Comparison of ENCODE assay signal across 2 cellular contexts in the genomic region with DNA sequence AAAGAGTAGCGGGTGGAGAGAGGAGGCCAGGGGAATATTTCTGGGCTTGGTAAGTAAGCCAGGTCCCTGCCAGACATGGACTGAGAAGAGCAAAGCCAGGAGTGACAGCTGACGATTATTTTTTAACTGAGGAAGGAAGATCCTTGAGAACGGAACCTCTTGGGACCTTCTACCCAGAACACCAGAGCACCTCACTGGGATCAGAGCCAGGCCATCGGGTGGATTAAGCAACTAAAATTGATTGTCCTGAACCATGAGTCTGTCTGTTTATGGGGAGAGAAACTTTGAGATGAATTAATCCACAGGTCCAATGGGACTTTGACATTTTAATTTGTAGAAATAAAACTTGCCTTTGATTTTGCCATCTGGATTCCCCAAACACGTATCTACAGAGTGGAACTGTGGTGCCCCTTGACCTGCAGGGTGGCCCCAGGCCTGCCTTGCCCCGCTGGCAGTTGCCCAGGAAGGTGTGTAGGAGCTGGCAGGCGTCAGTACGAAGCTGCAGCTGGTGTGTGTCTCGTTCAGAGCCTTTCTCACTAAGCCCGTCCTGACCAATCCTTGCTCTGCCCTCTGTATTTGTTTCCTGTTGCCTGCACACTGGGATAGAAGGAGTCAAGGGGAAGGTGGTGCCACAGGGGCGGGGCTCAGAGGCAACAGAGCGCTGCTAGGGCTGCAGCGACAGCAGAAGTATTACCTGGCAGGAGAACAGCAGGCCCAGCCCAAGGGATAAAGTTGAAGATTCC.
TF ChIP-seq lines count a peak whose summit lies in the region.

No MANE protein-coding gene starts in this region.

TF ChIP-seq in liver, 16 proteins besides CTCF, POLR2A, EP300 and RAD21:
- TF ChIP-seq HNF4A (conservative IDR thresholded peaks at IDR 0.05), result peak; percentile 44 to 51
- TF ChIP-seq, protein P1, sequence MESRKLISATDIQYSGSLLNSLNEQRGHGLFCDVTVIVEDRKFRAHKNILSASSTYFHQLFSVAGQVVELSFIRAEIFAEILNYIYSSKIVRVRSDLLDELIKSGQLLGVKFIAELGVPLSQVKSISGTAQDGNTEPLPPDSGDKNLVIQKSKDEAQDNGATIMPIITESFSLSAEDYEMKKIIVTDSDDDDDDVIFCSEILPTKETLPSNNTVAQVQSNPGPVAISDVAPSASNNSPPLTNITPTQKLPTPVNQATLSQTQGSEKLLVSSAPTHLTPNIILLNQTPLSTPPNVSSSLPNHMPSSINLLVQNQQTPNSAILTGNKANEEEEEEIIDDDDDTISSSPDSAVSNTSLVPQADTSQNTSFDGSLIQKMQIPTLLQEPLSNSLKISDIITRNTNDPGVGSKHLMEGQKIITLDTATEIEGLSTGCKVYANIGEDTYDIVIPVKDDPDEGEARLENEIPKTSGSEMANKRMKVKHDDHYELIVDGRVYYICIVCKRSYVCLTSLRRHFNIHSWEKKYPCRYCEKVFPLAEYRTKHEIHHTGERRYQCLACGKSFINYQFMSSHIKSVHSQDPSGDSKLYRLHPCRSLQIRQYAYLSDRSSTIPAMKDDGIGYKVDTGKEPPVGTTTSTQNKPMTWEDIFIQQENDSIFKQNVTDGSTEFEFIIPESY (IDR thresholded peaks at IDR 0.05), result no peak
- TF ChIP-seq SP1 (IDR thresholded peaks at IDR 0.05), result peak; percentile 12
- peak in 1 of 2 donors; percentile 28 for TF ChIP-seq RXRA (IDR thresholded peaks at IDR 0.05)

TF ChIP-seq in HepG2, 621 proteins besides CTCF, POLR2A, EP300 and RAD21:
- TF ChIP-seq, protein P2, sequence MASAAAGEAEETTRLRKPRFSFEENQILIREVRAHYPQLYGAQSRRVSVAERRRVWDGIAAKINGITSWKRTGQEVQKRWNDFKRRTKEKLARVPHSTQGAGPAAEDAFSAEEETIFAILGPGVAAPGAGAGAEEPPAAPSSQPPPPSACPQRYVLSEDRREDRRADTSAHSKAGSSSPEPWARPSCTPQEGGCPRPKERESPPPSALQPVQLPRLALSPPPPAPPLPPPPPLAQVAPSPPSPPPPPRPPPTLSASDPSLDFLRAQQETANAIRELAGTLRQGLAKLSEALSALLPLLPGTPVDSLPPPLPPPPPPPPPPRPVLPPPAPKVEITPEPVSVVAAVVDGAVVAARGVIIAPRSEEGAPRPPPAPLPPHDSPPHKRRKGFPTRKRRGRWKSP (CRISPR knock-in tag; IDR thresholded peaks at IDR 0.05), result no peak
- TF ChIP-seq ZNF563 (CRISPR knock-in tag; IDR thresholded peaks at IDR 0.05) (no peak), ARNTL (CRISPR knock-in tag; IDR thresholded peaks at IDR 0.05) (no peak), CERS6 (CRISPR knock-in tag; IDR thresholded peaks at IDR 0.05) (no peak), SP140L (CRISPR knock-in tag; IDR thresholded peaks at IDR 0.05; ENCODE audit: borderline replicate concordance) (no peak), ZNF230 (CRISPR knock-in tag; IDR thresholded peaks at IDR 0.05) (no peak)
